Comparison of ENCODE assay signal across 1 cellular context in the genomic region with DNA sequence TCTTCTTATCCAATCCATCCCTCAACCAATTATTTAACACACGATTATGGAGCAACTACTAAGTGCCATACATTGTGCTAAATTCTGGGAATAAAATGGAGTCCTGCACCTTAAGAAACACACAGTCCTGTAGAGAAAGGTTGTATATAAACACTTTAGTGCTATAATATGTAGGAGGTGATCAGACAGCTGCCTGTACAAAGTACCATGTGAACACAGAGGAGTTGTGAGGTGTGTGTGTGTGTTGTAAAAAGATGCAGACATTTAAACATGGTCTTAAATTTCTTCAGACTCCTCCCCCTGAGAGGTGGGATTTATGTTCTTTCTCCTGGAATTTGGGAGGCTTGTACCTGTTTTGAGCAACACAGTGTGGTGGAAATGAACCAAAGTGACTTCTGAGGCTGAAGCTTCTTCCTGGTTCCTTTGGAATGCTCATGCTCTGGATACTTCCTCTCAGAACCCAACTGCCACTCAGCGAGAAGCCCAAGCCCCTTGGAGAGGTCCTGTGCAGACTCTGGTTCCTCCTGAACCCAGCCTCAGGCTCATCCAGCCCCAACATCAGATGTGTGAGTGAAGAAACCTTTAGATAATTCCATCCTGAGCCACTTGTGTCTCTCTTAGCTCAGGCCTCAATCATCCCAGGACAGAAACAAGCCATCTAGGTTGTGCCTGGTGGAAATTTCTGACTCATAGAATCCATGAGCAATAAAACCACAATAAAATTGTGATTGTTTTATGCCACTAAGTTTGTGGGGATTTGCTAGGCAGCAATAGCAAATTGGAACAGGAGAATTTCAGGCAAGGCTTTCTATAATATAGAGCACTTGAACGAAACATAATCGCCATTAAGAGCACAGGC.
TF ChIP-seq lines count a peak whose summit lies in the region.

No MANE protein-coding gene starts in this region.

TF ChIP-seq in IMR-90, 13 proteins besides CTCF, POLR2A, EP300 and RAD21 (continued from another document):
- TF ChIP-seq, protein P1, sequence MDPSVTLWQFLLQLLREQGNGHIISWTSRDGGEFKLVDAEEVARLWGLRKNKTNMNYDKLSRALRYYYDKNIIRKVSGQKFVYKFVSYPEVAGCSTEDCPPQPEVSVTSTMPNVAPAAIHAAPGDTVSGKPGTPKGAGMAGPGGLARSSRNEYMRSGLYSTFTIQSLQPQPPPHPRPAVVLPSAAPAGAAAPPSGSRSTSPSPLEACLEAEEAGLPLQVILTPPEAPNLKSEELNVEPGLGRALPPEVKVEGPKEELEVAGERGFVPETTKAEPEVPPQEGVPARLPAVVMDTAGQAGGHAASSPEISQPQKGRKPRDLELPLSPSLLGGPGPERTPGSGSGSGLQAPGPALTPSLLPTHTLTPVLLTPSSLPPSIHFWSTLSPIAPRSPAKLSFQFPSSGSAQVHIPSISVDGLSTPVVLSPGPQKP (IDR thresholded peaks at IDR 0.05; ENCODE audit: borderline replicate concordance, low read depth, low read length) = no peak
- no peak for TF ChIP-seq MAZ (IDR thresholded peaks at IDR 0.05; ENCODE audit: borderline replicate concordance, low read depth, low read length)
